In genomic region chr12:89525824-89526770, GRCh38 we compare ENCODE assay signal across 1 cellular context.
TF ChIP-seq lines count a peak whose summit lies in the region.

TSS of gene POC1B (minus strand) at chr12:89526047. CDS start at chr12:89525895, 152 bp downstream.

TF ChIP-seq in K562, 482 proteins besides CTCF, POLR2A, EP300 and RAD21 (continued from another document and continues in another):
- TF ChIP-seq ZBTB11 (CRISPR knock-in tag; IDR thresholded peaks at IDR 0.05) (peak; percentile 90 to 98 (median 98)), CHD1 (IDR thresholded peaks at IDR 0.05; ENCODE audit: low read length) (no peak), TCFL5 (CRISPR knock-in tag; conservative IDR thresholded peaks at IDR 0.05) (no peak), SLC30A9 (CRISPR knock-in tag; IDR thresholded peaks at IDR 0.05) (no peak), HDAC8 (tag; IDR thresholded peaks at IDR 0.05) (0 out of 2 replicates have a peak, but pooled peaks have one; percentile 35), FOS (IDR thresholded peaks at IDR 0.05; ENCODE audit: extremely low read depth, insufficient read length) (no peak), ZNF217 (CRISPR knock-in tag; IDR thresholded peaks at IDR 0.05) (no peak), BRD4 (IDR thresholded peaks at IDR 0.05) (no peak), DMBX1 (CRISPR knock-in tag; IDR thresholded peaks at IDR 0.05; ENCODE audit: borderline replicate concordance) (no peak), KDM5B (IDR thresholded peaks at IDR 0.05; ENCODE audit: insufficient replicate concordance, low read depth, low read length) (peak; percentile 30), OTX1 (CRISPR knock-in tag; IDR thresholded peaks at IDR 0.05) (no peak), SP2 (IDR thresholded peaks at IDR 0.05; ENCODE audit: extremely low read depth, low read depth, low read length, poor library complexity, severe bottlenecking) (no peak), MCM3 (IDR thresholded peaks at IDR 0.05) (no peak), GTF3C2 (IDR thresholded peaks at IDR 0.05; ENCODE audit: borderline replicate concordance, extremely low read depth, insufficient read length) (no peak), NONO (IDR thresholded peaks at IDR 0.05; ENCODE audit: low read depth in 2 of 2, low read length in 1 of 2) (0 out of 4 replicates have a peak, but pooled peaks of 1 of the 2 experiments have one; percentile 39), ZNF780A (CRISPR knock-in tag; IDR thresholded peaks at IDR 0.05) (no peak), STAT6 (CRISPR knock-in tag; IDR thresholded peaks at IDR 0.05) (no peak), JUNB (CRISPR knock-in tag; conservative IDR thresholded peaks at IDR 0.05) (no peak), UBTF (IDR thresholded peaks at IDR 0.05; ENCODE audit: borderline replicate concordance in 1 of 2, low read depth in 2 of 2, low read length in 2 of 2) (peak in 1 of 2 experiments; percentile 44; a peak in 1 of 4 replicates), ZNF444 (CRISPR knock-in tag; IDR thresholded peaks at IDR 0.05) (no peak), ELF2 (CRISPR knock-in tag; IDR thresholded peaks at IDR 0.05) (no peak; the same call in 1 of the 2 replicates), ZNF239 (CRISPR knock-in tag; IDR thresholded peaks at IDR 0.05) (no peak), REST (CRISPR knock-in tag; IDR thresholded peaks at IDR 0.05; ENCODE audit: low read depth) (no peak; the same call in 1 of the 2 replicates), SMARCA4 (IDR thresholded peaks at IDR 0.05) (peak; percentile 72), ZNF224 (CRISPR knock-in tag; IDR thresholded peaks at IDR 0.05) (no peak), SMARCE1 (IDR thresholded peaks at IDR 0.05) (no peak), MTA1 (IDR thresholded peaks at IDR 0.05; ENCODE audit: borderline replicate concordance) (no peak), CCAR2 (IDR thresholded peaks at IDR 0.05; ENCODE audit: low read depth, low read length) (no peak), ZBED1 (IDR thresholded peaks at IDR 0.05) (no peak), RBM22 (IDR thresholded peaks at IDR 0.05; ENCODE audit: low read depth, low read length, poor library complexity, severe bottlenecking) (no peak), MTA3 (IDR thresholded peaks at IDR 0.05; ENCODE audit: borderline replicate concordance) (peak; percentile 74; the same call in 1 of the 2 replicates), CEBPG (CRISPR knock-in tag; IDR thresholded peaks at IDR 0.05) (no peak), CEBPG (tag; conservative IDR thresholded peaks at IDR 0.05 in 1 of 2, IDR thresholded peaks at IDR 0.05 in 1 of 2) (no peak), POLR2H (tag; IDR thresholded peaks at IDR 0.05; ENCODE audit: low read depth) (no peak), ZKSCAN8 (CRISPR knock-in tag; IDR thresholded peaks at IDR 0.05) (no peak), TARDBP (IDR thresholded peaks at IDR 0.05) (0 out of 2 replicates have a peak, but pooled peaks have one; percentile 32), E2F4 (CRISPR knock-in tag; IDR thresholded peaks at IDR 0.05; ENCODE audit: low read depth) (peak; percentile 89), PHB (CRISPR knock-in tag; IDR thresholded peaks at IDR 0.05) (no peak), SNAPC5 (CRISPR knock-in tag; IDR thresholded peaks at IDR 0.05) (no peak), E2F3 (CRISPR knock-in tag; IDR thresholded peaks at IDR 0.05) (peak; percentile 91; the same call in 1 of the 2 replicates), ZNF75A (CRISPR knock-in tag; IDR thresholded peaks at IDR 0.05) (no peak; the same call in 1 of the 2 replicates), HMGN3 (IDR thresholded peaks at IDR 0.05; ENCODE audit: borderline replicate concordance, extremely low read depth, insufficient read length, low read depth, low read length) (no peak), NELFE (IDR thresholded peaks at IDR 0.05; ENCODE audit: insufficient read depth, insufficient read length) (no peak), CBX2 (IDR thresholded peaks at IDR 0.05; ENCODE audit: insufficient read depth, low read length, poor library complexity, severe bottlenecking) (no peak), ADNP (tag; IDR thresholded peaks at IDR 0.05) (no peak), ESRRA (IDR thresholded peaks at IDR 0.05; ENCODE audit: borderline replicate concordance, low read depth) (peak; percentile 54; the same call in 1 of the 2 replicates), SMC3 (conservative IDR thresholded peaks at IDR 0.05; ENCODE audit: insufficient read depth, low read depth, low read length) (no peak), GABPB1 (CRISPR knock-in tag; IDR thresholded peaks at IDR 0.05) (peak; percentile 76), MED1 (CRISPR knock-in tag; IDR thresholded peaks at IDR 0.05; ENCODE audit: borderline replicate concordance) (no peak), MNT (conservative IDR thresholded peaks at IDR 0.05) (peak; percentile 77 to 88; a peak in 2 of 4 replicates), ZNF12 (CRISPR knock-in tag; IDR thresholded peaks at IDR 0.05) (peak; percentile 76; the same call in 1 of the 2 replicates)
